ENCODE assay signal across 21 cellular contexts in the genomic region with DNA sequence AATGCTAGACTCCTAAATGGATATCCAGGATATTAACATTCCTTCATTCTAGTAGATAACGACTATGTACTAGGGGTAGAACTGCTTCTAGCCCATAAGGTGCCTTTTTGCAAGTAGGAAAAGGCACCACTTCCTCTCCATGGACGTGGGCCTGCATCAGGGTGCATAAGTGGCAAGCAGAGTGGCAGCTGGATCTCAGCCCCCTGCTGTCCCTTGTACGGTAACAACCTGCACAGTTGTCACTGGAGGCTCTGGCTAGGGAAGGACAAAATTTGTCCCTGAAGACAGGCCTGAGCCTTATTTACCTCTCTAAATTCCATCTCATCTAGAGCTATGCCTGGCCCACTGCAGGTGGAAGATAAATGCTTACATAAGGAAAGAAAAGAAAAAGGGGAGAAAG.
"Had no signal": no experiment of that assay in that cellular context is flagged by ENCODE, and none has a peak within 500 bp of the region (broad histone marks: within the 10 kb centered on the region; RNA-seq: fewer than 3 reads in every experiment).

No MANE protein-coding gene starts in this region.

- H3K4me3 Mint-ChIP-seq: activated CD8-positive, alpha-beta T cell treated with anti-CD3 and anti-CD28 coated beads for 36 hours; natural killer cell had no signal

- H3K27me3 ChIP-seq: breast epithelium, hepatocyte, upper lobe of left lung, vagina had no signal

- H3K27ac ChIP-seq: breast epithelium, gastroesophageal sphincter, hepatocyte, left ventricle myocardium inferior, upper lobe of left lung, vagina had no signal

- H3K4me1 Mint-ChIP-seq: natural killer cell had no signal

- H3K4me1 ChIP-seq: breast epithelium, gastroesophageal sphincter, upper lobe of left lung, vagina had no signal

- H3K36me3 ChIP-seq: breast epithelium, gastroesophageal sphincter, left ventricle myocardium inferior, upper lobe of left lung, vagina had no signal

- H3K27ac Mint-ChIP-seq: activated CD8-positive, alpha-beta T cell treated with anti-CD3 and anti-CD28 coated beads for 36 hours; activated naive CD4-positive, alpha-beta T cell treated with anti-CD3 and anti-CD28 coated beads, Interleukin-2, amount 50 U/mL, for 72 hours; activated T-cell treated with anti-CD3 and anti-CD28 coated beads, Interleukin-2, amount 50 U/mL, for 72 hours; natural killer cell had no signal

- H3K9me3 Mint-ChIP-seq: natural killer cell had no signal

- H3K36me3 Mint-ChIP-seq: natural killer cell had no signal

- H3K9me3 ChIP-seq: gastroesophageal sphincter, upper lobe of left lung, vagina had no signal

- H3K4me3 ChIP-seq: breast epithelium, gastroesophageal sphincter, hepatocyte, left ventricle myocardium inferior, lung, upper lobe of left lung, vagina had no signal

- ATAC-seq: activated CD8-positive, alpha-beta T cell treated with anti-CD3 and anti-CD28 coated beads for 36 hours; gastroesophageal sphincter; natural killer cell; right cardiac atrium had no signal

- DNase-seq: activated CD4-positive, alpha-beta T cell treated with anti-CD3 and anti-CD28 coated beads, Interleukin-2, amount 50 U/mL, for 1 hour; activated CD4-positive, CD25-positive, alpha-beta regulatory T cell treated with anti-CD3 and anti-CD28 coated beads, Interleukin-2, amount 50 U/mL, for 72 hours; activated CD8-positive, alpha-beta T cell treated with anti-CD3 and anti-CD28 coated beads for 36 hours; activated naive CD4-positive, alpha-beta T cell; activated T-cell treated with anti-CD3 and anti-CD28 coated beads for 4 hours; activated T-cell treated with anti-CD3 and anti-CD28 coated beads, Interleukin-2, amount 50 U/mL, for 72 hours; central memory CD4-positive, alpha-beta T cell; islet precursor cell; left ventricle myocardium inferior; natural killer cell; right cardiac atrium; stimulated activated CD4-positive, alpha-beta T cell treated with anti-CD3 and anti-CD28 coated beads, Interleukin-2, amount 100 ng/mL, for 48 hours; stimulated activated naive CD4-positive, alpha-beta T cell treated with Interleukin-2 at 50 U/mL for 16 hours; substantia nigra; upper lobe of left lung had no signal
